ENCODE assay signal across 23 cellular contexts in the genomic region with DNA sequence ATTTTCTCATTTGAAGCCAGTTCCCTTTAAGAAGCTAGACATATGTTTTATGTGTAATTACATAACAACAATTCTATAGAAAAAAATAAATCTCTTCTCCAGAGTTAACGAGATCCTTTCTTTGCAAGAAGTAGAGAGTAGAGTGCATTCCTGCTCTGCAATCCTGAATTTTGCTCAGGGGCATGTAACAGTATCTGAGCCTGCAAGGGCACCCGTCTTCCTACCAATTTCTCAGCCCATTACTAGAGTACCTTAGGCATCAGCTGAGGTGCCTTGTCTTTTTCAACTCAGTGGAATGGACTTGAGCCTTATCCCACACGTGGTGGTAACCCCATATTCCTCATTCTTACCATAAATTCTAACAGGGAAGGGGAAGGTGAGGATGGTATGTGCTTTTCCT.
"Had no signal": no experiment of that assay in that cellular context is flagged by ENCODE, and none has a peak within 500 bp of the region (broad histone marks: within the 10 kb centered on the region; RNA-seq: fewer than 3 reads in every experiment).

No MANE protein-coding gene starts in this region.

- H3K36me3 ChIP-seq: ascending aorta had no signal

- H3K4me3 ChIP-seq: ascending aorta, body of pancreas had no signal

- H3K27me3 ChIP-seq: ascending aorta, body of pancreas had no signal

- H3K9ac ChIP-seq: SK-N-SH had no signal

- DNase-seq: activated CD4-positive, alpha-beta memory T cell treated with anti-CD3 and anti-CD28 coated beads, Interleukin-2, amount 10 ng/mL, durations not matched to agents 7 days and 5 days; activated CD4-positive, alpha-beta T cell treated with anti-CD3 and anti-CD28 coated beads for 36 hours; activated CD4-positive, alpha-beta T cell treated with anti-CD3 and anti-CD28 coated beads, Interleukin-2, amount 50 U/mL, for 1 hour; activated naive CD4-positive, alpha-beta T cell treated with anti-CD3 and anti-CD28 coated beads, Interleukin-2, amount 50 U/mL, for 16 hours; activated T-cell treated with anti-CD3 and anti-CD28 coated beads, Interleukin-2, amount 50 U/mL, for 1 hour; amniotic stem cell; body of pancreas; IMR-90; KG1; MV-4-11; NCI-H1105; NCI-H1436; NCI-H187 treated with DMSO at 0.1 percent for 48 hours; NCI-H2081 treated with DMSO at 0.1 percent for 48 hours; NCI-H446 treated with DMSO at 0.1 percent for 48 hours; NCI-H524 treated with DMSO at 0.1 percent for 48 hours; NK-92 treated with Interleukin-12 subunit alpha and Interleukin-12 subunit beta, amount 100 ng/mL, for 24 hours; OCI-M1; RPMI8226; SK-N-SH; T-helper 1 cell had no signal

- H3K9me3 ChIP-seq: ascending aorta, body of pancreas, SK-N-SH had no signal

- H3K4me2 ChIP-seq: SK-N-SH had no signal

- H3K27ac ChIP-seq: ascending aorta, body of pancreas, VCaP had no signal
